Comparison of ENCODE assay signal across 28 cellular contexts in the genomic region with DNA sequence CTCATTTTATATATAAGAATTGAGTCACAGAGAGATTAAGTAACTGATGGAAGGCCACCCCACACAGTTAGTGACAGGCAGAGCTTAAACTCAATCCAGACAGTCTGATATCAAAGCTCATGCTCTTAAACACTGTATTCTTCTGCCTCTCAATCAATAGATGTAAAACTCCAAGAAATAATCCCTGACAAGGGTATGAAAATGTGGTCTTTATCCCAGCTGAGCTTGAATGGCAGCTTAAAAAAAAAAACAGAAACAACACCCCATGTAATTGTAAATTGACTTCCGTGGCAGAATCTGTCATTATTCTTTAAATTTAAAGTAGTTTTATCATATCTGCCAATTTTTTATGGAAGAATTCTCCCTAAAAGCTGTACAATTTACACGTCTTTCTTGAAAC.
"Had no signal": no experiment of that assay in that cellular context is flagged by ENCODE, and none has a peak within 500 bp of the region (broad histone marks: within the 10 kb centered on the region; RNA-seq: fewer than 3 reads in every experiment).

No MANE protein-coding gene starts in this region.

- DNase-seq: activated CD4-positive, alpha-beta memory T cell treated with anti-CD3 and anti-CD28 coated beads, Interleukin-2, amount 10 ng/mL, durations not matched to agents 7 days and 5 days; activated CD4-positive, alpha-beta T cell treated with anti-CD3 and anti-CD28 coated beads for 1 hour; activated CD4-positive, alpha-beta T cell treated with anti-CD3 and anti-CD28 coated beads for 36 hours; activated CD4-positive, alpha-beta T cell treated with anti-CD3 and anti-CD28 coated beads for 48 hours; activated CD4-positive, alpha-beta T cell treated with anti-CD3 and anti-CD28 coated beads, Interleukin-2, amount 10 ng/mL, durations not matched to agents 7 days and 5 days; activated CD4-positive, alpha-beta T cell treated with anti-CD3 and anti-CD28 coated beads, Interleukin-2, amount 50 U/mL, for 48 hours; activated CD4-positive, CD25-positive, alpha-beta regulatory T cell; activated CD8-positive, alpha-beta memory T cell treated with anti-CD3 and anti-CD28 coated beads for 24 hours; activated CD8-positive, alpha-beta memory T cell treated with anti-CD3 and anti-CD28 coated beads, Interleukin-2, amount 10 ng/mL, durations not matched to agents 7 days and 5 days; activated CD8-positive, alpha-beta memory T cell treated with anti-CD3 and anti-CD28 coated beads, Interleukin-2, amount 50 U/mL, for 48 hours; activated CD8-positive, alpha-beta T cell treated with anti-CD3 and anti-CD28 coated beads, Interleukin-2, amount 10 ng/mL, durations not matched to agents 7 days and 5 days; activated effector memory CD4-positive, alpha-beta T cell treated with Interleukin-2 at 50 U/mL for 16 hours; activated gamma-delta T cell; activated naive CD4-positive, alpha-beta T cell treated with anti-CD3 and anti-CD28 coated beads, Interleukin-2, amount 10 ng/mL, durations not matched to agents 7 days and 5 days; activated naive CD4-positive, alpha-beta T cell treated with Interleukin-2 at 50 U/mL for 16 hours; activated naive CD8-positive, alpha-beta T cell treated with anti-CD3 and anti-CD28 coated beads, Interleukin-2, amount 10 ng/mL, durations not matched to agents 7 days and 5 days; activated naive CD8-positive, alpha-beta T cell treated with anti-CD3 and anti-CD28 coated beads, Interleukin-2, amount 50 U/mL, for 24 hours; activated T-cell treated with anti-CD3 and anti-CD28 coated beads, Interleukin-2, amount 50 U/mL, for 24 hours; activated T-cell treated with anti-CD3 and anti-CD28 coated beads, Interleukin-2, amount 50 U/mL, for 48 hours; amygdala; central memory CD4-positive, alpha-beta T cell; T-helper 1 cell; T-helper 2 cell; T-helper 9 cell; WERI-Rb-1 had no signal

- H3K4me3 ChIP-seq: ascending aorta had no signal

- H3K4me1 ChIP-seq: ascending aorta had no signal

- H3K27ac ChIP-seq: ascending aorta, WERI-Rb-1 had no signal

- ATAC-seq: activated CD4-positive, alpha-beta T cell treated with anti-CD3 and anti-CD28 coated beads for 36 hours; activated CD4-positive, CD25-positive, alpha-beta regulatory T cell treated with anti-CD3 and anti-CD28 coated beads, Interleukin-2, amount 50 U/mL, for 24 hours; activated CD8-positive, alpha-beta memory T cell treated with anti-CD3 and anti-CD28 coated beads, Interleukin-2, amount 10 ng/mL, durations not matched to agents 7 days and 5 days; activated CD8-positive, alpha-beta T cell treated with anti-CD3 and anti-CD28 coated beads, Interleukin-2, amount 10 ng/mL, durations not matched to agents 7 days and 5 days; activated naive CD8-positive, alpha-beta T cell treated with anti-CD3 and anti-CD28 coated beads, Interleukin-2, amount 50 U/mL, for 24 hours; WTC11 had no signal

- H3K36me3 ChIP-seq: ascending aorta, WERI-Rb-1 had no signal

- H3K27me3 ChIP-seq: ascending aorta had no signal

- H3K9me3 ChIP-seq: ascending aorta had no signal
